8 cellular contexts compared by ENCODE assay signal in the genomic region with DNA sequence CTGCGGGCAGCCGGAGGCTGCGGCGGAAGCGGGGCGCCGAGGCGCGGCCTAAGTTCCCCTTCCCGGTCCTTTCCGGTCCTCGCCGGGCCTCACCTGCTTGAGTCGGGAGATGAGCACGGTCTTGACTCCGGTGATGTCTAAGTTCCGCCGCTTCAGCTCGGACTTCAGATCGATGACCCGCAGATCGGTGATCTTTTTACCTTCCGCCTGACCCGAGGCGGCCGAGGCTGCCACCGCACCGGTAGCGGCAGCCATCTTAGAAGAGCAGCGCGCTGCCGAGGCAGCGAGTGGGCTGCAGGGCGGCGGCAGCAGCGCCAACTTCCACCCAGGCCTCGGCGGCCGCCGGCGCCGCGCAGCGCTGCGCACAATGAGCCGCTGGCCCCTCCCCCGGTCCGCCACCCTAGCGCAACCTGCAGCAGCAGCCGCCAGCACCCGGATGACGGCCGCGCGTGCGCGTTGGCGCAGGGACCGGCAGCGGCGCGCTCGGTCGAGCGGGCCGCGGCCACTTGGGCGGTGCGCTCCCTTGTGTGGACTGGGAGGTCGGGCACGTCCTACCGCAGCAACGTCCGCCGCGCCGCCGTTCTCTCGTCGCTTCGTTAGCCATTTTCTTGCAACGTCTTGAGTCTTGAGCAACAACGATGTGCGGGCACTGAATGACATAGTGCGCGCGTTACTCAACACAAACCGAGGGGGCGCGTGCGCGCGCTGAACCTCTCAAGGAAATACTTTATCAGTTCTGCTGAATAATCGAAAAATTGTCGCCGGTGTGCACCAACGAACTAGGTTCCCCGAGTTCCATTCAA. TPM values are rescaled to one million over a fixed set of nuclear protein-coding genes. Genes with fewer than 3 reads are reported as not detected.
A peak's percentile ranks its signal among the peaks of the same experiment; 100 is the strongest.
DNase-seq lines count a peak whose midpoint lies in the region; ATAC-seq and TF ChIP-seq lines count a peak whose summit lies in the region.

SLTM (minus strand) TSS at position 369 of the 803 bp plus-strand sequence; CDS start at position 255, 114 bp downstream.

- H3K27me3 ChIP-seq in SK-N-SH (ENCODE audit: insufficient read depth): no peaks in the 10 kb centered on the region

- TF ChIP-seq RAD21 in SK-N-SH (IDR thresholded peaks at IDR 0.05; ENCODE audit: low read length): no peak

- WGBS in SK-N-SH (ENCODE audit: low lambda C conversion rate): 2% methylated on average over 22 of the region's 98 CpGs

- DNase-seq in GM10266 (ENCODE audit: extremely low spot score) (peak; percentile 96), NCI-H1092 (lab: John Stamatoyannopoulos, UW) (peak; percentile 69), SK-N-SH (peak; percentile 98), globus pallidus (ENCODE audit: low spot score) (peak; percentile 91), omental fat pad (ENCODE audit: low spot score) (peak; percentile 80)
- peak; percentile 95 for DNase-seq in activated naive CD4-positive, alpha-beta T cell treated with anti-CD3 and anti-CD28 coated beads, Interleukin-2, amount 50 U/mL, for 16 hours

- TF ChIP-seq CTCF in GM10266 (IDR thresholded peaks at IDR 0.05; ENCODE audit: control insufficient read depth, insufficient read depth, low read depth, missing control alignments): peak; percentile 1
- TF ChIP-seq CTCF in SK-N-SH (IDR thresholded peaks at IDR 0.05): peak; percentile 26; the same call in 1 of the 2 replicates
- no peak for TF ChIP-seq CTCF in omental fat pad (IDR thresholded peaks at IDR 0.05)

- H3F3A ChIP-seq in SK-N-SH (replicated peaks; ENCODE audit: insufficient read depth): peaks cover 16% of the 10 kb centered on the region

- H3K36me3 ChIP-seq in SK-N-SH (replicated peaks in 1 of 2; ENCODE audit: control insufficient read depth in 1 of 2, insufficient read depth in 2 of 2, low read length in 1 of 2): peaks cover 9 to 20% of the 10 kb centered on the region in 2 experiments

- H4K20me1 ChIP-seq in SK-N-SH (ENCODE audit: insufficient read depth): peaks cover 11% of the 10 kb centered on the region

- H3K27ac ChIP-seq in SK-N-SH (ENCODE audit: low read depth in 2 of 2, low read length in 1 of 2) (peak within 1 kb of the TSS; percentile 97 to 98), temporal lobe (ENCODE audit: low read depth, low read length) (peak within 1 kb of the TSS; percentile 95)

- POLR2A ChIA-PET in SK-N-SH (lab: Yijun Ruan, JAX): interaction anchor here (1.1 kb wide), 1 partner anchor 162 kb away, joined by 3 read pairs; the partner anchor contains the start of gene MINDY2

- peak within 1 kb of the TSS; percentile 99 for H3K9ac ChIP-seq in SK-N-SH

- H3K79me2 ChIP-seq in SK-N-SH (ENCODE audit: insufficient read depth): peaks cover 47% of the 10 kb centered on the region

- H3K4me2 ChIP-seq in SK-N-SH: peak within 1 kb of the TSS; percentile 84

- peaks cover 0 to 10% of the 10 kb centered on the region in 2 experiments; a peak in 3 of 4 replicates for H3K4me1 ChIP-seq in SK-N-SH (ENCODE audit: control insufficient read depth in 1 of 2, insufficient read depth in 2 of 2, low read depth in 1 of 2, low read length in 1 of 2)

- ATAC-seq in HG02588 (IDR thresholded peaks at IDR 0.05; ENCODE audit: unreplicated experiment) (peak; percentile 87), omental fat pad (ENCODE audit: low FRiP score) (peak; percentile 97)

- no peaks in the 10 kb centered on the region for H3K9me2 ChIP-seq in SK-N-SH

- 0 out of 4 replicates have a peak, but pooled peaks of 1 of the 2 experiments have one; percentile 34 for TF ChIP-seq EP300 in SK-N-SH (IDR thresholded peaks at IDR 0.05; ENCODE audit: borderline replicate concordance in 1 of 2, low read depth in 1 of 2, low read length in 1 of 2)

- CTCF ChIA-PET in SK-N-SH (lab: Yijun Ruan, JAX): no interaction called here

- peak within 1 kb of the TSS; percentile 93 for H2AFZ ChIP-seq in SK-N-SH (ENCODE audit: low read depth)

- H3K4me3 ChIP-seq in SK-N-SH (ENCODE audit: low read depth in 2 of 2, low read length in 1 of 2): peak within 1 kb of the TSS; percentile 84 to 92

- no peaks in the 10 kb centered on the region for H3K9me3 ChIP-seq in SK-N-SH

TF ChIP-seq in SK-N-SH, 30 proteins besides CTCF, POLR2A, EP300 and RAD21:
- TF ChIP-seq SIN3A (IDR thresholded peaks at IDR 0.05; ENCODE audit: borderline replicate concordance, low read depth, low read length) (peak; percentile 40; the same call in 1 of the 2 replicates), FOXJ3 (CRISPR knock-in tag; IDR thresholded peaks at IDR 0.05) (no peak), ELF1 (IDR thresholded peaks at IDR 0.05) (no peak; the same call in 1 of the 2 replicates), REST (IDR thresholded peaks at IDR 0.05; ENCODE audit: low read depth, low read length) (0 out of 2 replicates have a peak, but pooled peaks have one; percentile 43), MXI1 (IDR thresholded peaks at IDR 0.05; ENCODE audit: low read depth, low read length) (peak; percentile 89), TAF1 (IDR thresholded peaks at IDR 0.05; ENCODE audit: borderline replicate concordance, low read depth, low read length) (peak; percentile 95; the same call in 1 of the 2 replicates), GABPA (IDR thresholded peaks at IDR 0.05; ENCODE audit: low read depth) (peak; percentile 52; the same call in 1 of the 2 replicates), NRF1 (IDR thresholded peaks at IDR 0.05; ENCODE audit: low read depth, low read length) (peak; percentile 85), CHD2 (IDR thresholded peaks at IDR 0.05; ENCODE audit: low read length, partially characterized antibody) (peak; percentile 59), YY1 (IDR thresholded peaks at IDR 0.05; ENCODE audit: low read depth) (peak; percentile 94), TCF12 (IDR thresholded peaks at IDR 0.05) (no peak), GATA2 (CRISPR knock-in tag; IDR thresholded peaks at IDR 0.05) (no peak), TEAD4 (IDR thresholded peaks at IDR 0.05; ENCODE audit: borderline replicate concordance, insufficient read depth) (0 out of 2 replicates have a peak, but pooled peaks have one; percentile 7), POLR2AphosphoS5 (IDR thresholded peaks at IDR 0.05; ENCODE audit: low read depth, low read length) (peak; percentile 96)
- TF ChIP-seq, protein P1, sequence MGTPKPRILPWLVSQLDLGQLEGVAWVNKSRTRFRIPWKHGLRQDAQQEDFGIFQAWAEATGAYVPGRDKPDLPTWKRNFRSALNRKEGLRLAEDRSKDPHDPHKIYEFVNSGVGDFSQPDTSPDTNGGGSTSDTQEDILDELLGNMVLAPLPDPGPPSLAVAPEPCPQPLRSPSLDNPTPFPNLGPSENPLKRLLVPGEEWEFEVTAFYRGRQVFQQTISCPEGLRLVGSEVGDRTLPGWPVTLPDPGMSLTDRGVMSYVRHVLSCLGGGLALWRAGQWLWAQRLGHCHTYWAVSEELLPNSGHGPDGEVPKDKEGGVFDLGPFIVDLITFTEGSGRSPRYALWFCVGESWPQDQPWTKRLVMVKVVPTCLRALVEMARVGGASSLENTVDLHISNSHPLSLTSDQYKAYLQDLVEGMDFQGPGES (IDR thresholded peaks at IDR 0.05; ENCODE audit: low read depth, low read length): no peak
- TF ChIP-seq, protein P2, sequence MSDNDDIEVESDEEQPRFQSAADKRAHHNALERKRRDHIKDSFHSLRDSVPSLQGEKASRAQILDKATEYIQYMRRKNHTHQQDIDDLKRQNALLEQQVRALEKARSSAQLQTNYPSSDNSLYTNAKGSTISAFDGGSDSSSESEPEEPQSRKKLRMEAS (IDR thresholded peaks at IDR 0.05; ENCODE audit: low read depth): peak; percentile 40

RNA-seq across cellular contexts. Expression of gene SLTM, which starts in this region (rescaled TPM):
- 48.9 and 54.3 TPM in 2 replicates for polyA plus RNA-seq in SK-N-SH (2012; rRNA removed)
- 41.8 and 48.9 TPM in 2 replicates for polyA plus RNA-seq in SK-N-SH (2012; cell fraction: cytosol; rRNA removed)
- 103 and 155 TPM in 2 replicates for polyA plus RNA-seq in SK-N-SH (2012; cell fraction: nucleus; rRNA removed)
- total RNA-seq in omental fat pad (100 to 1,000 TPM in 3 of 4 donors, 10 to 100 TPM in 1; 95.9 to 157 (median 123) TPM), temporal lobe (88.5 TPM)

Comparison
In these comparisons a context has a peak if more than half of its experiments do, and no peak if none do; other contexts are left out.
1. Peak in every context shown above with its lines: DNase-seq, ATAC-seq, H3K4me3 ChIP-seq and H3K27ac ChIP-seq.
2. CTCF ChIP-seq: peak in GM10266 (single experiment) and SK-N-SH (single experiment); none in omental fat pad (0 of 3).